ENCODE assay signal across 8 cellular contexts in the genomic region with DNA sequence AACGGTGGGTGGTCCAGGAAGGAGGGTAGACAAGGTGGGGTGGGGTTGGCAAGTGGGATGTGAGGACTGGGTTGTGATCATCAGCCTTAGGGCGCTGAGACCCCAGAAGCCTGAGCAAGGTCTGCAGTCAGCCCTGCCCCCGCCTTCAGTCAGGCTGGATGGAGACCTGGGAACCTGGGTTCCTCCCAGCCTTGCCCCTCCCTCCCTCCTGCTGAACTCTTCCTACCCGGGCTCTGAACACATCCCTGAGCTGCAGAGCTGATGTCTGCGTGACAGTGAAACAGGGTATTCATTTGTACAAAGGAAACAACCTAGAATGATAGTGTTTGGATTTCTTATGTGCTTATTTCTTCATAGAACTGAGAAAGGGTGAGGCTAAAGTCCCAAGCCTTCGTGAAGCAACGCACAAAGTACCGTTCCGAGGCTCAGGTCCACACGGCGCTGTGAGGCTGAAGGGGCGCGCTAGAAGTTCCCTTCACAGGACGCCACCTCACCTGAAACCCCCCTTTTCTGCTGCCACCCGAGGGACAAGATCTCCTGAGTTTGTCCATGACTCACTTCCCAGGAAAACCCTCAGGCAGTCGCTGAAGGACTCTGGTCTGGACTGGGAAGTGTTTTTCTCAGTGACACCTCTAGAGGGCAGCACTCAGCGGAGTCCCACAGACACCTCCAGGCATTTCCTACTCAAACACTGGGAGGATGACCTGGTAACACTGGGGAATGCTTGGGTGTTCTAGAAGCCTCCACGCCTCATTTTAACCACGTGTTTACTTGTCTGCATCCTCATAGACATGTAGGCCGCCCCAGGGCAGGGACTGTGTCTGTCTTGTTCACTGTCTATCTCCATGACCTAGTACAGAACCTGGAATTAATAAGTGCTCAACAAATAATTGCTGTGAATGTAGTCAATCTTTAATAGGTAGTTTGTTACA. TPM values are rescaled to one million over a fixed set of nuclear protein-coding genes. Genes with fewer than 3 reads are reported as not detected.
DNase-seq lines count a peak whose midpoint lies in the region; ATAC-seq and TF ChIP-seq lines count a peak whose summit lies in the region.

No MANE protein-coding gene starts in this region.

- no peaks in the 10 kb centered on the region for H3K36me3 Mint-ChIP-seq in activated CD8-positive, alpha-beta T cell treated with anti-CD3 and anti-CD28 coated beads, Interleukin-2, amount 10 ng/mL, durations not matched to agents 7 days and 5 days (ENCODE audit: low read depth)
- no peaks in the 10 kb centered on the region for H3K36me3 Mint-ChIP-seq in natural killer cell

- H3K4me3 ChIP-seq in testis, result no peak overlapping the region

- TF ChIP-seq CTCF in 22Rv1 (IDR thresholded peaks at IDR 0.05) (peak; percentile 92), GM12874 (IDR thresholded peaks at IDR 0.05; ENCODE audit: insufficient read depth, low read depth, low read length) (peak; percentile 84), natural killer cell (IDR thresholded peaks at IDR 0.05) (peak; percentile 72), testis (IDR thresholded peaks at IDR 0.05) (peak; percentile 15 to 58 (median 54))

- no peaks in the 10 kb centered on the region for H3K9me3 ChIP-seq in testis

- POLR2A ChIA-PET in activated CD8-positive, alpha-beta T cell treated with anti-CD3 and anti-CD28 coated beads, Interleukin-2, amount 10 ng/mL, durations not matched to agents 7 days and 5 days (lab: Charles Lee), result no interaction called here

- TF ChIP-seq POLR2A in testis (IDR thresholded peaks at IDR 0.05), result no peak

- H3K36me3 ChIP-seq in testis (ENCODE audit: low read depth, missing control alignments), result no peaks in the 10 kb centered on the region

- DNase-seq in NCI-H510A treated with DMSO at 0.1 percent for 48 hours (lab: John Stamatoyannopoulos, UW) (peak; percentile 46), epithelial cell of prostate (ENCODE audit: low read depth, low spot score) (peak; percentile 66), natural killer cell (peak; percentile 22), testis (peak; percentile 74)
- DNase-seq in activated CD8-positive, alpha-beta T cell treated with anti-CD3 and anti-CD28 coated beads, Interleukin-2, amount 10 ng/mL, durations not matched to agents 7 days and 5 days, result peak; percentile 58

- CTCF ChIA-PET in activated CD8-positive, alpha-beta T cell treated with anti-CD3 and anti-CD28 coated beads, Interleukin-2, amount 10 ng/mL, durations not matched to agents 7 days and 5 days (lab: Charles Lee), result interaction anchor here (0.9 to 1.1 kb wide), 3 partner anchors 53 to 227 kb away, joined by 3 read pairs; no protein-coding TSS in a partner anchor

- H3K27ac Mint-ChIP-seq in activated CD8-positive, alpha-beta T cell treated with anti-CD3 and anti-CD28 coated beads, Interleukin-2, amount 10 ng/mL, durations not matched to agents 7 days and 5 days, result no peak overlapping the region
- no peak overlapping the region for H3K27ac Mint-ChIP-seq in natural killer cell

- 42 to 52% methylated on average over 20 of the region's 20 CpGs for WGBS in testis, 2 donors

- H3K27me3 Mint-ChIP-seq in activated CD8-positive, alpha-beta T cell treated with anti-CD3 and anti-CD28 coated beads, Interleukin-2, amount 10 ng/mL, durations not matched to agents 7 days and 5 days (ENCODE audit: low read depth), result peaks cover 31% of the 10 kb centered on the region
- peaks cover 26 to 55% of the 10 kb centered on the region in 2 donors for H3K27me3 Mint-ChIP-seq in natural killer cell (ENCODE audit: low read depth in 2 of 2)

- H3K27ac ChIP-seq in 22Rv1 (no peak overlapping the region), epithelial cell of prostate (no peak overlapping the region), testis (no peak overlapping the region)

- ATAC-seq in HG03025 (IDR thresholded peaks at IDR 0.05; ENCODE audit: low FRiP score, unreplicated experiment), result peak; percentile 63
- peak; percentile 70 for ATAC-seq in activated CD8-positive, alpha-beta T cell treated with anti-CD3 and anti-CD28 coated beads, Interleukin-2, amount 10 ng/mL, durations not matched to agents 7 days and 5 days
- ATAC-seq in natural killer cell, result peak; percentile 72 to 89 (median 72)

- H3K9me3 Mint-ChIP-seq in activated CD8-positive, alpha-beta T cell treated with anti-CD3 and anti-CD28 coated beads, Interleukin-2, amount 10 ng/mL, durations not matched to agents 7 days and 5 days (ENCODE audit: insufficient read depth), result no peaks in the 10 kb centered on the region
- no peaks in the 10 kb centered on the region for H3K9me3 Mint-ChIP-seq in natural killer cell

- intact Hi-C loops in natural killer cell (cut with micrococcal nuclease) (no loop called here), testis (cut with DNase I; ENCODE audit: low total_unique reads) (no loop called here)

- H3K4me1 ChIP-seq in testis, result no peaks in the 10 kb centered on the region

- H3K4me3 Mint-ChIP-seq in activated CD8-positive, alpha-beta T cell treated with anti-CD3 and anti-CD28 coated beads, Interleukin-2, amount 10 ng/mL, durations not matched to agents 7 days and 5 days, result no peak overlapping the region
- no peak overlapping the region for H3K4me3 Mint-ChIP-seq in natural killer cell

- H3K27me3 ChIP-seq in testis, result no peaks in the 10 kb centered on the region

- H3K4me1 Mint-ChIP-seq in activated CD8-positive, alpha-beta T cell treated with anti-CD3 and anti-CD28 coated beads, Interleukin-2, amount 10 ng/mL, durations not matched to agents 7 days and 5 days (ENCODE audit: low read depth), result no peaks in the 10 kb centered on the region
- no peaks in the 10 kb centered on the region for H3K4me1 Mint-ChIP-seq in natural killer cell

RNA-seq across cellular contexts. Expression of a gene that starts 1.2 kb away (rescaled TPM):
- total RNA-seq in activated CD8-positive, alpha-beta T cell treated with anti-CD3 and anti-CD28 coated beads, Interleukin-2, amount 10 ng/mL, durations not matched to agents 7 days and 5 days, result not detected
- total RNA-seq in natural killer cell (not detected), testis (not detected)
- polyA plus RNA-seq in testis (ENCODE audit: insufficient read depth, low read depth, low replicate concordance), result not detected

RNA-seq across cellular contexts. Expression of a gene that starts 35.8 kb away (rescaled TPM):
- not detected for total RNA-seq in activated CD8-positive, alpha-beta T cell treated with anti-CD3 and anti-CD28 coated beads, Interleukin-2, amount 10 ng/mL, durations not matched to agents 7 days and 5 days
- not detected for total RNA-seq in natural killer cell
- 100 to 1,000 TPM; 307 to 349 TPM for total RNA-seq in testis
- 577 TPM for polyA plus RNA-seq in testis (ENCODE audit: insufficient read depth, low read depth, low replicate concordance)

Comparison
In these comparisons a context has a peak if more than half of its experiments do, and no peak if none do; other contexts are left out.
1. DNase-seq: peak in every context shown above with its lines; median percentile 74 in testis; 66 in epithelial cell of prostate; 58 in activated CD8-positive, alpha-beta T cell treated with anti-CD3 and anti-CD28 coated beads, Interleukin-2, amount 10 ng/mL, durations not matched to agents 7 days and 5 days; 46 in NCI-H510A treated with DMSO at 0.1 percent for 48 hours; 22 in natural killer cell.
2. RNA of a gene that starts 35.8 kb away (total RNA-seq): 307 to 349 TPM in testis; not detected in activated CD8-positive, alpha-beta T cell treated with anti-CD3 and anti-CD28 coated beads, Interleukin-2, amount 10 ng/mL, durations not matched to agents 7 days and 5 days and not detected in natural killer cell; every median in the first group is over 100 times any median in the second.
3. Peak in every context shown above with its lines, with median percentiles within 50 percentile points of each other: CTCF ChIP-seq and ATAC-seq.